ENCODE assay signal across 8 cellular contexts in the genomic region with DNA sequence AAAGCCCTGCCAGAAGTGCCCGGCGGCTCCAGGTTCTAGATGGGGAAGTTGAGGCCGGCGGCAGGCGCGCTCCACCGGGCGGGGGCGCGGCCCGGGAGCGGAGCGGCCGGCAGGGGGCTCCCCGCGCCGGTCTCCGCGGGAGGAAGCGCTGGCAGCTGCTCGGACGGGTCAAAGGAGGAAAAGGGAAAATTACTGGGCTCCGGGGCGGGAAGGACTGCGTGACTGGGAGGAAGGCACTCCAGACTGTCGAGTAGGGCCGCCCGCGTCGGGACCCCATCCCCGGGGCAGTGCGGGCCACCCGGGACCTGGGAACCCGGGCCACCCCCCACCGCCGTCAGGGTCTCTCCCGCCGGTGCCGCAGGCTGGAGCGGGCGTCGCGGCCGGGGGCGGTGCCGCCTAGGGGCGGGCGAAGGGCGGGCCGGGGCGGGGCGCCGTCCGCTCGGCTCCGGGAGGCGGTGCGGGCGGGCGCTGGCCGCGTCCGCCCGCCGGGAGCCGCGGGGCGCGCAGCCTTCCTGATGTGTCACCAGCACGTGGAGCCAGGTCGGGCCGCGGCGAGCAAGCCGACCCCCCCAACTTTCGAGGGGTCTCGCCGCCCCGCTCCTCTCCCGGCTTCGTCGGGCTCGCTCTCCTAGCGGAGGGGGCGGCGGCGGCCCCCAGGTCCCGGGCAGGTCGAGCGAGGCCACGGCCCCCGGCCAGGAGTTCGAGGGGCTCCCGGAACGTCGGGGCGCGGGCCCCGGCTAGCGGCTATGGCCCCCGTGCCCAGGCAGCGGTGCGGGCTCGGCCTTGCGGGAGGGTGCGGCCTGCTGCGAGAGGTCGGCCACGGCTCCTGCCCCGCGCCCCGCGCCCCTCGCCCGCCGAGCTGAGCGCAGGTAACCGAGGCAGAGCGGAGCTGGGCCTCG.
A peak's percentile ranks its signal among the peaks of the same experiment; 100 is the strongest.
DNase-seq lines count a peak whose midpoint lies in the region; ATAC-seq and TF ChIP-seq lines count a peak whose summit lies in the region.

No MANE protein-coding gene starts in this region.

- TF ChIP-seq CTCF in GM12864 (IDR thresholded peaks at IDR 0.05; ENCODE audit: low read depth, low read length, missing control alignments) = peak; percentile 64

- DNase-seq in GM12864 (ENCODE audit: low read depth) (no peak), NOMO-1 treated with dmso at 0.1 percent for 144 hours (lab: John Stamatoyannopoulos, UW; ENCODE audit: unreplicated experiment) (peak; percentile 79), activated T-cell treated with anti-CD3 and anti-CD28 coated beads for 48 hours (ENCODE audit: low read depth) (peak; percentile 66), epithelial cell of prostate (ENCODE audit: low read depth, low spot score) (no peak), middle frontal gyrus (ENCODE audit: extremely low spot score, low spot score) (peak; percentile 29)
- DNase-seq in stimulated activated CD8-positive, alpha-beta memory T cell treated with anti-CD3 and anti-CD28 coated beads, Interleukin-2, amount 100 ng/mL, for 48 hours (ENCODE audit: low read depth in 2 of 2) = peak; percentile 38 to 52

- ATAC-seq in HG03280 (IDR thresholded peaks at IDR 0.05; ENCODE audit: unreplicated experiment) = peak; percentile 58
- ATAC-seq in HG03095 (IDR thresholded peaks at IDR 0.05; ENCODE audit: unreplicated experiment) = no peak

- peak overlapping the region; percentile 60 for H3K4me3 ChIP-seq in GM12864 (ENCODE audit: low read depth, low read length)

- peak overlapping the region; percentile 69 for H3K27ac ChIP-seq in epithelial cell of prostate

Comparison
In these comparisons a context has a peak if more than half of its experiments do, and no peak if none do; other contexts are left out.
1. DNase-seq: peak in NOMO-1 treated with dmso at 0.1 percent for 144 hours (single experiment), activated T-cell treated with anti-CD3 and anti-CD28 coated beads for 48 hours (single experiment), middle frontal gyrus (single experiment) and stimulated activated CD8-positive, alpha-beta memory T cell treated with anti-CD3 and anti-CD28 coated beads, Interleukin-2, amount 100 ng/mL, for 48 hours (2 of 2); none in GM12864 (single experiment) and epithelial cell of prostate (single experiment).